1 cellular context compared by ENCODE assay signal in the genomic region with DNA sequence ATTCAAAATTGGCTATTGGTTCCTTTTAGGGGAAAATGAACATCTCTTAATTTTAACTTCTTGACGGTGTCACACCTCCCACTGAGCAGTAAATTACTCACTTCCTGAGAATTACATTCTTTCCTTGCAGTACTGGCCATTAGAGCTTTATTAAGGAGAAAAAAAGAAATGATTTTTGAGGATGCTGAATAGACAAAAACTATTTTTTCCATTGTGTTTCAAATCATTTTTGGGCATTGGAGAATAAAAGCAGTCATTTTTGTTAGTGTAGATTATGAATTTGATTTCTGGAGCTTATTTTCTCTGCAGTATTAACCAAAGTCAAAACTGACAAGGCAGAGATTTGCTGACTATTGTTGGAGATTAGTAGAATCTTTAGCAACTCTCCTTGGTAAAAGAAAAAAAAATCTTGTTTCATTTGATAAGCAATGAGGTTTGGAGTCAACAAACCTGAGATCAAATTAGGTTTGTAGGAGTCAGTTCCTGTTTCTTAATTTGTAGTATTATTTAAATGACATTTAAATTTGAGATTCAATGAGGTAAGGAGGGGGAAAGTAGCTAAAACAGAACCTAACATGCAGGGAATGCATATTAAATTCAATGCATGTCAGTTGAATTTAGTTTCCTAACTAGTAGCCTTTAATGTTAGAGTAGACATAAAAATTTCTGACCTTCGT.
TF ChIP-seq lines count a peak whose summit lies in the region.

No MANE protein-coding gene starts in this region.

TF ChIP-seq in endothelial cell of umbilical vein, 7 proteins besides CTCF, POLR2A, EP300 and RAD21 (continued from another document):
- no peak for TF ChIP-seq MYC (IDR thresholded peaks at IDR 0.05; ENCODE audit: low read depth, low read length)
